Comparison of ENCODE assay signal across 8 cellular contexts in the genomic region with DNA sequence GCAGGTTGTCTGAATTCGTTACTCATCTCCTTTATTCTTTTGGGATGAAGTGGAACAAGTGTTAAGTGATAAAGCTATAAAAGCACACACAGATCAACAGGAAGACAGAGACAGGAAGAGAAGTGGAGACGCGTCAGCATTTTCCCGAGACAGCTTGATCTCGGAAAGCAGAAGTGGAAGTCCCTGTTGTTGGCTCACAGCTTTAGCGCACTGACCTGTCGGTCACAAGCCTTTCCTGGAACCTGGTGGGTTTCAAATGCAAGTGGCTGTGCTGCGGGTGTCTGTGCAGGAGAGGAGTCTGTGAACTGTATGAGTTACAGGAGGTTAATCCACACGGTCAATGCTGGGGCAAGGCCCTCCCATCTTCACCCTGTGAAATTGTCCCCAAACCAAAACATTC.
A peak's percentile ranks its signal among the peaks of the same experiment; 100 is the strongest.
DNase-seq lines count a peak whose midpoint lies in the region; ATAC-seq and TF ChIP-seq lines count a peak whose summit lies in the region.

No MANE protein-coding gene starts in this region.

- no peaks in the 10 kb centered on the region for H3K27me3 Mint-ChIP-seq in endodermal cell (ENCODE audit: insufficient read depth)
- H3K27me3 Mint-ChIP-seq in HFFc6 (ENCODE audit: insufficient read depth): peaks cover 5% of the 10 kb centered on the region; the same call in 1 of the 2 replicates

- H3K27ac ChIP-seq in endodermal cell (ENCODE audit: low read depth, low read length): no peak overlapping the region
- H3K27ac ChIP-seq in neutrophil: peak overlapping the region; percentile 96
- H3K27ac ChIP-seq in RWPE1: no peak overlapping the region

- in situ Hi-C loops in GM18951 (cut with MboI; ENCODE audit: low sequenced_read_pairs, unreplicated experiment): no loop called here

- H3K9ac ChIP-seq in endodermal cell (ENCODE audit: extremely low read depth, low read length, poor library complexity, severe bottlenecking): no peak overlapping the region

- peak; percentile 92 for ATAC-seq in HG02798 (IDR thresholded peaks at IDR 0.05; ENCODE audit: poor library complexity, unreplicated experiment)
- no peak for ATAC-seq in SK-N-SH treated with all-trans-retinoic acid at 6 μM for 48 hours

- H3K4me1 Mint-ChIP-seq in endodermal cell (peaks cover 53% of the 10 kb centered on the region), HFFc6 (ENCODE audit: low read depth) (peaks cover 31% of the 10 kb centered on the region)

- H3K36me3 Mint-ChIP-seq in endodermal cell (ENCODE audit: low read depth): peaks cover 45% of the 10 kb centered on the region
- H3K36me3 Mint-ChIP-seq in HFFc6 (ENCODE audit: low read depth): peaks cover 4% of the 10 kb centered on the region; the same call in 1 of the 2 replicates

- WGBS in endodermal cell (ENCODE audit: insufficient coverage in 1 of 2, insufficient read length in 1 of 2), 2 experiments: 83 to 84% methylated on average over 7 to 9 of the region's 9 CpGs

- DNase-seq in OCI-M1 (lab: John Stamatoyannopoulos, UW) (peak; percentile 82), endodermal cell (peak; percentile 58), HFFc6 (no peak), RWPE1 (ENCODE audit: low spot score) (no peak)

- POLR2A ChIA-PET in RWPE1 (lab: Yijun Ruan, JAX; ENCODE audit: low non-redundant PET): no interaction called here

- H3K36me3 ChIP-seq in endodermal cell (ENCODE audit: control insufficient read depth, insufficient read depth, low read length): no peaks in the 10 kb centered on the region
- no peaks in the 10 kb centered on the region for H3K36me3 ChIP-seq in neutrophil

- H3K9me3 Mint-ChIP-seq in endodermal cell (no peaks in the 10 kb centered on the region), HFFc6 (no peaks in the 10 kb centered on the region)

- H3K27me3 ChIP-seq in endodermal cell (ENCODE audit: control insufficient read depth, insufficient read depth, low read length, poor library complexity, severe bottlenecking) (no peaks in the 10 kb centered on the region), neutrophil (no peaks in the 10 kb centered on the region)

- CTCF ChIA-PET in RWPE1 (lab: Yijun Ruan, JAX): no interaction called here

- TF ChIP-seq POLR2A in GM18951 (IDR thresholded peaks at IDR 0.05; ENCODE audit: extremely low read depth, insufficient read depth, insufficient read length): peak; percentile 23

- H3K4me1 ChIP-seq in endodermal cell (ENCODE audit: control insufficient read depth, insufficient read depth, low read length) (peaks cover 14% of the 10 kb centered on the region), neutrophil (ENCODE audit: control insufficient read depth in 1 of 2, insufficient read depth in 1 of 2, low read depth in 1 of 2, low read length in 1 of 2) (peaks cover 54 to 60% of the 10 kb centered on the region in 2 experiments)

- H3K27ac Mint-ChIP-seq in endodermal cell (no peak overlapping the region), HFFc6 (no peak overlapping the region)

- no peak overlapping the region for H3K4me3 Mint-ChIP-seq in endodermal cell
- H3K4me3 Mint-ChIP-seq in HFFc6: no peak overlapping the region

- no peaks in the 10 kb centered on the region for H3K9me3 ChIP-seq in endodermal cell (ENCODE audit: control insufficient read depth, low read length)
- no peaks in the 10 kb centered on the region for H3K9me3 ChIP-seq in neutrophil

- H3K4me3 ChIP-seq in endodermal cell (ENCODE audit: low read length) (no peak overlapping the region), neutrophil (ENCODE audit: low read depth in 1 of 2, low read length in 1 of 2) (peak overlapping the region; percentile 28 to 46)

- no peak for TF ChIP-seq CTCF in endodermal cell (conservative IDR thresholded peaks at IDR 0.05)
- TF ChIP-seq CTCF in neutrophil (IDR thresholded peaks at IDR 0.05): peak; percentile 23
- TF ChIP-seq CTCF in HFFc6 (IDR thresholded peaks at IDR 0.05): no peak
- TF ChIP-seq CTCF in RWPE1 (conservative IDR thresholded peaks at IDR 0.05; ENCODE audit: low read depth): no peak

TF ChIP-seq in SK-N-SH treated with all-trans-retinoic acid at 6 μM for 48 hours, 23 proteins besides CTCF, POLR2A, EP300 and RAD21:
- TF ChIP-seq CSDC2 (CRISPR knock-in tag; IDR thresholded peaks at IDR 0.05) (no peak), OSR1 (CRISPR knock-in tag; IDR thresholded peaks at IDR 0.05) (no peak), ZNF8 (CRISPR knock-in tag; IDR thresholded peaks at IDR 0.05) (no peak), ZNF70 (CRISPR knock-in tag; IDR thresholded peaks at IDR 0.05) (no peak), SNAI2 (CRISPR knock-in tag; IDR thresholded peaks at IDR 0.05) (no peak), ESRRG (CRISPR knock-in tag; IDR thresholded peaks at IDR 0.05) (no peak), ZFP3 (CRISPR knock-in tag; IDR thresholded peaks at IDR 0.05) (no peak), PPARA (CRISPR knock-in tag; IDR thresholded peaks at IDR 0.05; ENCODE audit: borderline replicate concordance) (no peak), ARNTL (CRISPR knock-in tag; IDR thresholded peaks at IDR 0.05; ENCODE audit: borderline replicate concordance, low read depth) (no peak), BACH2 (CRISPR knock-in tag; IDR thresholded peaks at IDR 0.05; ENCODE audit: borderline replicate concordance) (no peak), GLIS3 (CRISPR knock-in tag; IDR thresholded peaks at IDR 0.05) (no peak), ISL1 (CRISPR knock-in tag; IDR thresholded peaks at IDR 0.05) (no peak)
- TF ChIP-seq, protein P1, sequence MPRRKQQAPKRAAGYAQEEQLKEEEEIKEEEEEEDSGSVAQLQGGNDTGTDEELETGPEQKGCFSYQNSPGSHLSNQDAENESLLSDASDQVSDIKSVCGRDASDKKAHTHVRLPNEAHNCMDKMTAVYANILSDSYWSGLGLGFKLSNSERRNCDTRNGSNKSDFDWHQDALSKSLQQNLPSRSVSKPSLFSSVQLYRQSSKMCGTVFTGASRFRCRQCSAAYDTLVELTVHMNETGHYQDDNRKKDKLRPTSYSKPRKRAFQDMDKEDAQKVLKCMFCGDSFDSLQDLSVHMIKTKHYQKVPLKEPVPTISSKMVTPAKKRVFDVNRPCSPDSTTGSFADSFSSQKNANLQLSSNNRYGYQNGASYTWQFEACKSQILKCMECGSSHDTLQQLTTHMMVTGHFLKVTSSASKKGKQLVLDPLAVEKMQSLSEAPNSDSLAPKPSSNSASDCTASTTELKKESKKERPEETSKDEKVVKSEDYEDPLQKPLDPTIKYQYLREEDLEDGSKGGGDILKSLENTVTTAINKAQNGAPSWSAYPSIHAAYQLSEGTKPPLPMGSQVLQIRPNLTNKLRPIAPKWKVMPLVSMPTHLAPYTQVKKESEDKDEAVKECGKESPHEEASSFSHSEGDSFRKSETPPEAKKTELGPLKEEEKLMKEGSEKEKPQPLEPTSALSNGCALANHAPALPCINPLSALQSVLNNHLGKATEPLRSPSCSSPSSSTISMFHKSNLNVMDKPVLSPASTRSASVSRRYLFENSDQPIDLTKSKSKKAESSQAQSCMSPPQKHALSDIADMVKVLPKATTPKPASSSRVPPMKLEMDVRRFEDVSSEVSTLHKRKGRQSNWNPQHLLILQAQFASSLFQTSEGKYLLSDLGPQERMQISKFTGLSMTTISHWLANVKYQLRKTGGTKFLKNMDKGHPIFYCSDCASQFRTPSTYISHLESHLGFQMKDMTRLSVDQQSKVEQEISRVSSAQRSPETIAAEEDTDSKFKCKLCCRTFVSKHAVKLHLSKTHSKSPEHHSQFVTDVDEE (CRISPR knock-in tag; IDR thresholded peaks at IDR 0.05): no peak
- TF ChIP-seq, protein P2, sequence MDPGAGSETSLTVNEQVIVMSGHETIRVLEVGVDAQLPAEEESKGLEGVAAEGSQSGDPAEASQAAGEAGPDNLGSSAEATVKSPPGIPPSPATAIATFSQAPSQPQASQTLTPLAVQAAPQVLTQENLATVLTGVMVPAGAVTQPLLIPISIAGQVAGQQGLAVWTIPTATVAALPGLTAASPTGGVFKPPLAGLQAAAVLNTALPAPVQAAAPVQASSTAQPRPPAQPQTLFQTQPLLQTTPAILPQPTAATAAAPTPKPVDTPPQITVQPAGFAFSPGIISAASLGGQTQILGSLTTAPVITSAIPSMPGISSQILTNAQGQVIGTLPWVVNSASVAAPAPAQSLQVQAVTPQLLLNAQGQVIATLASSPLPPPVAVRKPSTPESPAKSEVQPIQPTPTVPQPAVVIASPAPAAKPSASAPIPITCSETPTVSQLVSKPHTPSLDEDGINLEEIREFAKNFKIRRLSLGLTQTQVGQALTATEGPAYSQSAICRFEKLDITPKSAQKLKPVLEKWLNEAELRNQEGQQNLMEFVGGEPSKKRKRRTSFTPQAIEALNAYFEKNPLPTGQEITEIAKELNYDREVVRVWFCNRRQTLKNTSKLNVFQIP (CRISPR knock-in tag; IDR thresholded peaks at IDR 0.05; ENCODE audit: borderline replicate concordance, low read depth): no peak
- TF ChIP-seq, protein P3, sequence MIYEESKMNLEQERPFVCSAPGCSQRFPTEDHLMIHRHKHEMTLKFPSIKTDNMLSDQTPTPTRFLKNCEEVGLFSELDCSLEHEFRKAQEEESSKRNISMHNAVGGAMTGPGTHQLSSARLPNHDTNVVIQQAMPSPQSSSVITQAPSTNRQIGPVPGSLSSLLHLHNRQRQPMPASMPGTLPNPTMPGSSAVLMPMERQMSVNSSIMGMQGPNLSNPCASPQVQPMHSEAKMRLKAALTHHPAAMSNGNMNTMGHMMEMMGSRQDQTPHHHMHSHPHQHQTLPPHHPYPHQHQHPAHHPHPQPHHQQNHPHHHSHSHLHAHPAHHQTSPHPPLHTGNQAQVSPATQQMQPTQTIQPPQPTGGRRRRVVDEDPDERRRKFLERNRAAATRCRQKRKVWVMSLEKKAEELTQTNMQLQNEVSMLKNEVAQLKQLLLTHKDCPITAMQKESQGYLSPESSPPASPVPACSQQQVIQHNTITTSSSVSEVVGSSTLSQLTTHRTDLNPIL (CRISPR knock-in tag; IDR thresholded peaks at IDR 0.05; ENCODE audit: low read depth): no peak
- TF ChIP-seq, protein P4, sequence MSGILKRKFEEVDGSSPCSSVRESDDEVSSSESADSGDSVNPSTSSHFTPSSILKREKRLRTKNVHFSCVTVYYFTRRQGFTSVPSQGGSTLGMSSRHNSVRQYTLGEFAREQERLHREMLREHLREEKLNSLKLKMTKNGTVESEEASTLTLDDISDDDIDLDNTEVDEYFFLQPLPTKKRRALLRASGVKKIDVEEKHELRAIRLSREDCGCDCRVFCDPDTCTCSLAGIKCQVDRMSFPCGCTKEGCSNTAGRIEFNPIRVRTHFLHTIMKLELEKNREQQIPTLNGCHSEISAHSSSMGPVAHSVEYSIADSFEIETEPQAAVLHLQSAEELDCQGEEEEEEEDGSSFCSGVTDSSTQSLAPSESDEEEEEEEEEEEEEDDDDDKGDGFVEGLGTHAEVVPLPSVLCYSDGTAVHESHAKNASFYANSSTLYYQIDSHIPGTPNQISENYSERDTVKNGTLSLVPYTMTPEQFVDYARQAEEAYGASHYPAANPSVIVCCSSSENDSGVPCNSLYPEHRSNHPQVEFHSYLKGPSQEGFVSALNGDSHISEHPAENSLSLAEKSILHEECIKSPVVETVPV (CRISPR knock-in tag; IDR thresholded peaks at IDR 0.05): no peak
TF ChIP-seq in SK-N-SH treated with all-trans-retinoic acid at 6 μM for 48 hours: peak in this region for 0.

Comparison
In these comparisons a context has a peak if more than half of its experiments do, and no peak if none do; other contexts are left out.
1. DNase-seq: peak in OCI-M1 (single experiment) and endodermal cell (single experiment); none in HFFc6 (single experiment) and RWPE1 (single experiment).